ENCODE assay signal across 1 cellular context in the genomic region with DNA sequence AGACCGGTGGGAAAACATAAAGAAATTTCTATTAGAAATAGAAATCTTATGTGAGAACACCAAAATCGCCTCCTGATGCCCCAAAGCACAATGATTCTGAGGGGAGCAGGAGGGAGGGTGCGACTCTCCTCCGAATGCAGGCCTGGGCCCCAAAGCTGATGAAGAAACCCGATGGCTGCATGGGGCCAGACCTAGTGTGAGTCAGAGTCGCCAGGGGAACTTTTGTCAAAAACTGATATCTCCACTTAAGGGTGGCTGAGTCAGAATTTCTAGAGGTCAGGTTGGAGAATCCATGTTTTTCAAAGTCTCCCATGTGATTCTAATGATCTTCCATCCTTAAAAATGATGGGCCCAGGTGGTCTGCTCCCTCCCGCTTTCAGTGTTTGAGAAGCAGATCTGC.
A peak's percentile ranks its signal among the peaks of the same experiment; 100 is the strongest.
TF ChIP-seq lines count a peak whose summit lies in the region.

No MANE protein-coding gene starts in this region.

TF ChIP-seq in K562, 482 proteins besides CTCF, POLR2A, EP300 and RAD21 (continued from another document):
- no peak for TF ChIP-seq ZNF274 (IDR thresholded peaks at IDR 0.05; ENCODE audit: borderline replicate concordance, low read depth, low read length)
- no peak for TF ChIP-seq NELFE (IDR thresholded peaks at IDR 0.05; ENCODE audit: insufficient read depth, insufficient read length)
- TF ChIP-seq ARID1B (IDR thresholded peaks at IDR 0.05): 0 out of 2 replicates have a peak, but pooled peaks have one; percentile 18
- TF ChIP-seq, protein P1, sequence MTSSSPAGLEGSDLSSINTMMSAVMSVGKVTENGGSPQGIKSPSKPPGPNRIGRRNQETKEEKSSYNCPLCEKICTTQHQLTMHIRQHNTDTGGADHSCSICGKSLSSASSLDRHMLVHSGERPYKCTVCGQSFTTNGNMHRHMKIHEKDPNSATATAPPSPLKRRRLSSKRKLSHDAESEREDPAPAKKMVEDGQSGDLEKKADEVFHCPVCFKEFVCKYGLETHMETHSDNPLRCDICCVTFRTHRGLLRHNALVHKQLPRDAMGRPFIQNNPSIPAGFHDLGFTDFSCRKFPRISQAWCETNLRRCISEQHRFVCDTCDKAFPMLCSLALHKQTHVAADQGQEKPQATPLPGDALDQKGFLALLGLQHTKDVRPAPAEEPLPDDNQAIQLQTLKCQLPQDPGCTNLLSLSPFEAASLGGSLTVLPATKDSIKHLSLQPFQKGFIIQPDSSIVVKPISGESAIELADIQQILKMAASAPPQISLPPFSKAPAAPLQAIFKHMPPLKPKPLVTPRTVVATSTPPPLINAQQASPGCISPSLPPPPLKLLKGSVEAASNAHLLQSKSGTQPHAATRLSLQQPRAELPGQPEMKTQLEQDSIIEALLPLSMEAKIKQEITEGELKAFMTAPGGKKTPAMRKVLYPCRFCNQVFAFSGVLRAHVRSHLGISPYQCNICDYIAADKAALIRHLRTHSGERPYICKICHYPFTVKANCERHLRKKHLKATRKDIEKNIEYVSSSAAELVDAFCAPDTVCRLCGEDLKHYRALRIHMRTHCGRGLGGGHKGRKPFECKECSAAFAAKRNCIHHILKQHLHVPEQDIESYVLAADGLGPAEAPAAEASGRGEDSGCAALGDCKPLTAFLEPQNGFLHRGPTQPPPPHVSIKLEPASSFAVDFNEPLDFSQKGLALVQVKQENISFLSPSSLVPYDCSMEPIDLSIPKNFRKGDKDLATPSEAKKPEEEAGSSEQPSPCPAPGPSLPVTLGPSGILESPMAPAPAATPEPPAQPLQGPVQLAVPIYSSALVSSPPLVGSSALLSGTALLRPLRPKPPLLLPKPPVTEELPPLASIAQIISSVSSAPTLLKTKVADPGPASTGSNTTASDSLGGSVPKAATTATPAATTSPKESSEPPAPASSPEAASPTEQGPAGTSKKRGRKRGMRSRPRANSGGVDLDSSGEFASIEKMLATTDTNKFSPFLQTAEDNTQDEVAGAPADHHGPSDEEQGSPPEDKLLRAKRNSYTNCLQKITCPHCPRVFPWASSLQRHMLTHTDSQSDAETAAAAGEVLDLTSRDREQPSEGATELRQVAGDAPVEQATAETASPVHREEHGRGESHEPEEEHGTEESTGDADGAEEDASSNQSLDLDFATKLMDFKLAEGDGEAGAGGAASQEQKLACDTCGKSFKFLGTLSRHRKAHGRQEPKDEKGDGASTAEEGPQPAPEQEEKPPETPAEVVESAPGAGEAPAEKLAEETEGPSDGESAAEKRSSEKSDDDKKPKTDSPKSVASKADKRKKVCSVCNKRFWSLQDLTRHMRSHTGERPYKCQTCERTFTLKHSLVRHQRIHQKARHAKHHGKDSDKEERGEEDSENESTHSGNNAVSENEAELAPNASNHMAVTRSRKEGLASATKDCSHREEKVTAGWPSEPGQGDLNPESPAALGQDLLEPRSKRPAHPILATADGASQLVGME (CRISPR knock-in tag; IDR thresholded peaks at IDR 0.05): no peak
- no peak for TF ChIP-seq HDAC1 (IDR thresholded peaks at IDR 0.05)
- no peak for TF ChIP-seq COPS2 (conservative IDR thresholded peaks at IDR 0.05)
- no peak for TF ChIP-seq ZNF224 (CRISPR knock-in tag; IDR thresholded peaks at IDR 0.05)
- TF ChIP-seq JUND (IDR thresholded peaks at IDR 0.05; ENCODE audit: borderline replicate concordance, low read depth, low read length): peak; percentile 66; the same call in 1 of the 2 replicates
- TF ChIP-seq JUND (tag; IDR thresholded peaks at IDR 0.05; ENCODE audit: borderline replicate concordance, low read depth, low read length): peak; percentile 13; the same call in 1 of the 3 replicates
- TF ChIP-seq ZBTB7A (IDR thresholded peaks at IDR 0.05; ENCODE audit: borderline replicate concordance, control insufficient read depth, low read depth, low read length): no peak
- TF ChIP-seq FOSL1 (tag; conservative IDR thresholded peaks at IDR 0.05): peak; percentile 88
- no peak for TF ChIP-seq NCOA6 (IDR thresholded peaks at IDR 0.05)
- TF ChIP-seq RB1 (IDR thresholded peaks at IDR 0.05; ENCODE audit: low read depth): no peak
